Comparison of ENCODE assay signal across 7 cellular contexts in the genomic region with DNA sequence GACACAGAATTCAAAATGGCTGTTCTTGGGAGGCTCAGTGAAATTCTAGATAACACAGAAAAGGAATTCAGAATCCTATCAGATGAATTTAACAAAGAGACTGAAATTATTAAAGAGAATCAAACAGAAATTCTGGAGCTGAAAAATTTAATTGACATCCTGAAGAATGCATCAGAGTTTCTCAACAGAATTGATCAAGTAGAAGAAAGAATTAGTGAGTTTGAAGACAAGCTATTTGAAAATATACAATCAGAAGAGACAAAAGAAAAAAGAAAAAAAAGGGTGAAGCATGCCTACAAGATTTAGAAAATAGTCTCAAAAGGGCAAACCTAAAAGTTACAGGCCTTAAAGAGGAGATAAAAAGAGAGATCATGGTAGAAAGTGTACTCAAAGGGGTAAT.
"Had no signal": no experiment of that assay in that cellular context is flagged by ENCODE, and none has a peak within 500 bp of the region (broad histone marks: within the 10 kb centered on the region; RNA-seq: fewer than 3 reads in every experiment).

No MANE protein-coding gene starts in this region.

- H3K4me2 ChIP-seq: KMS-11 had no signal

- H3K27ac ChIP-seq: HL-60, KMS-11 had no signal

- ATAC-seq: HepG2 had no signal

- H3K9ac ChIP-seq: KMS-11 had no signal

- FAIRE-seq: HTR-8/SVneo had no signal

- DNase-seq: IMR-90, KBM-7, KG1 had no signal
